15 cellular contexts compared by ENCODE assay signal in genomic region chr1:91099746-91100621, GRCh38.
DNase-seq lines count a peak whose midpoint lies in the region; ATAC-seq and TF ChIP-seq lines count a peak whose summit lies in the region.
"Had no signal": no experiment of that assay in that cellular context is flagged by ENCODE, and none has a peak within 500 bp of the region (broad histone marks: within the 10 kb centered on the region; RNA-seq: fewer than 3 reads in every experiment).

No MANE protein-coding gene starts in this region.

- no peaks in the 10 kb centered on the region for H3K79me1 ChIP-seq in mesenchymal stem cell (replicated peaks; ENCODE audit: low read length, poor library complexity, severe bottlenecking)

- no peak overlapping the region for H2AFZ ChIP-seq in mesenchymal stem cell (ENCODE audit: low read depth, low read length)

- TF ChIP-seq POLR2A in adrenal gland (IDR thresholded peaks at IDR 0.05) = no peak

- H3K4ac ChIP-seq in mesenchymal stem cell (ENCODE audit: low read depth in 1 of 2, low read length in 2 of 2) = no peak overlapping the region

- H3K4me2 ChIP-seq in mesenchymal stem cell (ENCODE audit: low read length, poor library complexity, severe bottlenecking) = no peak overlapping the region

- H3K27me3 ChIP-seq in mesenchymal stem cell (ENCODE audit: control insufficient read depth in 1 of 2, insufficient read depth in 1 of 2, low read length in 2 of 2) (no peaks in the 10 kb centered on the region), adrenal gland (no peaks in the 10 kb centered on the region)
- H3K27me3 ChIP-seq: vagina had no signal

- DNase-seq in ELF-1 (ENCODE audit: low read depth, low spot score) (peak; percentile 42), T-cell (peak in 6 of 34 experiments; percentile 2 to 8 (median 5)), mesenchymal stem cell (peak; percentile 28), adrenal gland (no peak), coronary artery (ENCODE audit: low spot score) (no peak)
- DNase-seq in stimulated activated CD4-positive, alpha-beta T cell treated with anti-CD3 and anti-CD28 coated beads, Interleukin-1b, Interleukin-23, amount 100 ng/mL, for 48 hours = no peak
- DNase-seq: heart right ventricle, mucosa of descending colon, NCI-H446, right cardiac atrium, SHP77 treated with DMSO at 0.1 percent for 48 hours had no signal

- TF ChIP-seq CTCF in adrenal gland (IDR thresholded peaks at IDR 0.05) (no peak), coronary artery (IDR thresholded peaks at IDR 0.05) (no peak)

- no peak overlapping the region for H2BK120ac ChIP-seq in mesenchymal stem cell (ENCODE audit: low read depth, low read length)

- no peak overlapping the region for H3K9ac ChIP-seq in mesenchymal stem cell (ENCODE audit: low read length)

- H3K4me1 ChIP-seq in mesenchymal stem cell (ENCODE audit: control insufficient read depth, insufficient read depth, low read depth, low read length) (no peaks in the 10 kb centered on the region), adrenal gland (replicated peaks in 1 of 2) (no peaks in the 10 kb centered on the region)
- H3K4me1 ChIP-seq: vagina had no signal

- no peak overlapping the region for H3K27ac Mint-ChIP-seq in T-cell
- H3K27ac Mint-ChIP-seq: activated naive CD4-positive, alpha-beta T cell treated with anti-CD3 and anti-CD28 coated beads, Interleukin-2, amount 50 U/mL, for 24 hours had no signal

- H3K4me3 ChIP-seq in mesenchymal stem cell (ENCODE audit: insufficient read depth in 1 of 2, low read depth in 1 of 2, low read length in 2 of 2) (no peak overlapping the region), adrenal gland (no peak overlapping the region), coronary artery (no peak overlapping the region)
- H3K4me3 ChIP-seq: heart right ventricle, mucosa of descending colon, vagina had no signal

- no peak overlapping the region for H2AK5ac ChIP-seq in mesenchymal stem cell (ENCODE audit: low read length, severe bottlenecking)

- intact Hi-C loops in adrenal gland (cut with DNase I) = no loop called here

- POLR2A ChIA-PET in T-cell (lab: Charles Lee) = no interaction called here

- H4K91ac ChIP-seq in mesenchymal stem cell (ENCODE audit: low read length) = no peak overlapping the region

- H4K8ac ChIP-seq in mesenchymal stem cell (ENCODE audit: low read length) = no peak overlapping the region

- H3K9me3 Mint-ChIP-seq in T-cell = no peaks in the 10 kb centered on the region
- H3K9me3 Mint-ChIP-seq: activated naive CD4-positive, alpha-beta T cell treated with anti-CD3 and anti-CD28 coated beads, Interleukin-2, amount 50 U/mL, for 24 hours had no signal

- H2BK12ac ChIP-seq in mesenchymal stem cell (ENCODE audit: low read length in 2 of 2) = no peak overlapping the region

- peaks cover 20 to 29% of the 10 kb centered on the region in 2 donors for H3K27me3 Mint-ChIP-seq in T-cell

- H3K23ac ChIP-seq in mesenchymal stem cell (ENCODE audit: low read length in 2 of 2) = no peak overlapping the region

- H3K36me3 ChIP-seq in mesenchymal stem cell (ENCODE audit: control insufficient read depth in 1 of 2, insufficient read depth in 2 of 2, low read depth in 1 of 2, low read length in 2 of 2) = no peaks in the 10 kb centered on the region
- no peaks in the 10 kb centered on the region for H3K36me3 ChIP-seq in adrenal gland (replicated peaks in 1 of 2)
- H3K36me3 ChIP-seq: heart right ventricle, vagina had no signal

- no peak overlapping the region for H2BK5ac ChIP-seq in mesenchymal stem cell (ENCODE audit: low read depth, low read length, poor library complexity, severe bottlenecking)

- H3K27ac ChIP-seq in mesenchymal stem cell (ENCODE audit: low read length, poor library complexity, severe bottlenecking) (no peak overlapping the region), adrenal gland (no peak overlapping the region), coronary artery (no peak overlapping the region)
- H3K27ac ChIP-seq: heart right ventricle, vagina had no signal

- ATAC-seq in GM21786 (IDR thresholded peaks at IDR 0.05; ENCODE audit: unreplicated experiment) (peak; percentile 55), T-cell (replicated peaks in 1 of 4) (peak in 2 of 4 experiments; percentile 33 to 46), HG03571 (IDR thresholded peaks at IDR 0.05; ENCODE audit: unreplicated experiment) (no peak)
- ATAC-seq: heart right ventricle, mucosa of descending colon, right cardiac atrium had no signal

- H3K4me1 Mint-ChIP-seq in T-cell = peaks cover 13 to 16% (median 14%) of the 10 kb centered on the region in 3 donors

- H3K4me3 Mint-ChIP-seq in T-cell = peak overlapping the region; percentile 5 to 35 (median 24)
- H3K4me3 Mint-ChIP-seq: activated naive CD4-positive, alpha-beta T cell treated with anti-CD3 and anti-CD28 coated beads, Interleukin-2, amount 50 U/mL, for 24 hours had no signal

- H3K9me3 ChIP-seq in mesenchymal stem cell (ENCODE audit: control insufficient read depth, low read length) (no peaks in the 10 kb centered on the region), adrenal gland (replicated peaks in 1 of 3) (no peaks in the 10 kb centered on the region)
- H3K9me3 ChIP-seq: heart right ventricle, mucosa of descending colon, vagina had no signal

- 72% methylated on average over 7 of the region's 7 CpGs for WGBS in mesenchymal stem cell
- WGBS in adrenal gland, 4 donors = 50 to 66% (median 55%) methylated on average over 7 of the region's 7 CpGs

- no peak overlapping the region for H3K14ac ChIP-seq in mesenchymal stem cell (ENCODE audit: low read length in 2 of 2)

- H3K18ac ChIP-seq in mesenchymal stem cell (ENCODE audit: low read depth in 1 of 2, low read length in 2 of 2) = no peak overlapping the region

- no peaks in the 10 kb centered on the region for H3K36me3 Mint-ChIP-seq in T-cell

- CTCF ChIA-PET in T-cell (lab: Charles Lee) = no interaction called here

- H2BK15ac ChIP-seq in mesenchymal stem cell (ENCODE audit: low read depth, poor library complexity, severe bottlenecking) = no peak overlapping the region

Comparison
In these comparisons a context has a peak if more than half of its experiments do, and no peak if none do; other contexts are left out.
1. DNase-seq: peak in ELF-1 (single experiment) and mesenchymal stem cell (single experiment); none in adrenal gland (0 of 7), coronary artery (single experiment) and stimulated activated CD4-positive, alpha-beta T cell treated with anti-CD3 and anti-CD28 coated beads, Interleukin-1b, Interleukin-23, amount 100 ng/mL, for 48 hours (single experiment).